In the genomic region with DNA sequence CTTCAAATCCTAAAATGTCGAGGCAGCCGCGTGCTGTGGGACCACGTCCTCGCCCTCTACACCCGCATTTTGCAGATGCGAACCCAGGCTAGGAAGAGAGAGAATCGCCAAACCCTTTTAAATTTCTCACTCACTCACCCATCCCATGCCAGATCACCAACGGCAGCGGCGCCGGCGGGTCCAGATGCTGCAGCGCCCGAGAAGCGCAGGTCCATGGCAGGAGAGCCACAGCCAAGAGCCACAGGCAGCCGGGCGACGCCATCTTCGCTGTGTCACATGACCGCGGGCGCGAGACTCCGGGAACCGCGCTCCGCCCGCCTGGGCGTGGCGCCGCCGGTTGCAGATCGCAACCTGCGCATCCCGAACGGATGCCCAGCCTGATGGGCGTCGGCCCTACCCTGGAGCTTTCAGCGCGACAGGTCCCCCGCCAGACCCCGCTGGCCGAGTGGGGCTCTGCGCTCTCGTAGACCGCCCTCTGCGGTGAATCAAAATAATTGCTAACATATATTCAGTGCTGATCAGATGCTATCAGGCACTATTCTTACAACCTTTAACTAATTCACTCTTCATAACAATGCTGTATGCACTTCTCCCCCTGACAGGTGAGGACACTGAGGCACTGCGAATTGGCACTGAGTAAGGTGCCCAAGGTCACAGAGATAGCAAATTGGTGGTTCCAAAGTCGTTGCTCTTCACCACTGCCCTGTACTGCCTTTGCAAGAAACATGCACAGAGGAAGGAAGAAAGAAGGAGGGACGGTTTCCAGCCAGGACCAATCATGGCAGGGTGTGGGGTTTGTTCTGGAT, we compare ENCODE assay signal across 8 cellular contexts. TPM values are rescaled to one million over a fixed set of nuclear protein-coding genes. Genes with fewer than 3 reads are reported as not detected.
DNase-seq lines count a peak whose midpoint lies in the region; ATAC-seq and TF ChIP-seq lines count a peak whose summit lies in the region.

Gene PPT1, minus strand, starts transcription at position 276 of the 806 bp plus-strand sequence. Its CDS starts 14 bp downstream, at position 262.

- intact Hi-C loops in A673 (cut with micrococcal nuclease; ENCODE audit: unreplicated experiment) (no loop called here), dorsolateral prefrontal cortex (cut with DNase I) (loop anchor here (2.0 to 10.0 kb wide), 6 partner anchors 56 to 308 kb away; partner anchors contain the start of genes CAP1 (in 1 of the 2) and RLF (in 1 of the 2)), lower leg skin (cut with DNase I; ENCODE audit: low total_unique reads) (no loop called here)
- intact Hi-C loops in activated CD4-positive, alpha-beta memory T cell treated with anti-CD3 and anti-CD28 coated beads for 36 hours (cut with micrococcal nuclease) = no loop called here

- DNase-seq in A673 (ENCODE audit: low spot score) (peak; percentile 86), NCI-H526 (lab: John Stamatoyannopoulos, UW) (peak; percentile 73 to 96), dorsolateral prefrontal cortex (peak; percentile 79 to 92 (median 87)), lower leg skin (ENCODE audit: low spot score in 2 of 2) (peak; percentile 63 to 96)
- DNase-seq in activated CD4-positive, alpha-beta memory T cell treated with anti-CD3 and anti-CD28 coated beads for 36 hours = peak; percentile 85
- peak; percentile 66 to 75 for DNase-seq in stimulated activated CD4-positive, alpha-beta T cell treated with anti-CD3 and anti-CD28 coated beads, Interleukin-4, amount 100 ng/mL, for 4 hours

- H3K9me3 Mint-ChIP-seq in activated CD4-positive, alpha-beta memory T cell treated with anti-CD3 and anti-CD28 coated beads for 36 hours = peaks cover 3% of the 10 kb centered on the region

- TF ChIP-seq POLR2A in lower leg skin (IDR thresholded peaks at IDR 0.05) = no peak

- 1% methylated on average over 36 to 51 of the region's 51 CpGs for WGBS in lower leg skin, 2 donors

- H3K9me3 ChIP-seq in A673 (ENCODE audit: low read depth, low read length, poor library complexity, severe bottlenecking) = no peaks in the 10 kb centered on the region

- H3K4me1 Mint-ChIP-seq in activated CD4-positive, alpha-beta memory T cell treated with anti-CD3 and anti-CD28 coated beads for 36 hours (ENCODE audit: low read depth) = peaks cover 34% of the 10 kb centered on the region

- TF ChIP-seq CTCF in A673 (conservative IDR thresholded peaks at IDR 0.05; ENCODE audit: low read depth, low read length) (0 out of 2 replicates have a peak, but pooled peaks have one; percentile 10), dorsolateral prefrontal cortex (IDR thresholded peaks at IDR 0.05 in 54 of 56, conservative IDR thresholded peaks at IDR 0.05 in 2 of 56; ENCODE audit: low read depth in 1 of 56, partially characterized antibody in 56 of 56) (peak in 52 of 56 donors; percentile 7 to 66 (median 40)), lower leg skin (IDR thresholded peaks at IDR 0.05) (no peak)

- POLR2A ChIA-PET in A673 (lab: Charles Lee; ENCODE audit: low non-redundant PET) = no interaction called here
- POLR2A ChIA-PET in activated CD4-positive, alpha-beta memory T cell treated with anti-CD3 and anti-CD28 coated beads for 36 hours (lab: Charles Lee) = no interaction called here

- peak within 1 kb of the TSS; percentile 59 for H3K27ac ChIP-seq in A673 (ENCODE audit: low read depth, low read length, poor library complexity, severe bottlenecking)
- peak within 1 kb of the TSS; percentile 66 to 97 (median 85) for H3K27ac ChIP-seq in dorsolateral prefrontal cortex

- H3K27ac Mint-ChIP-seq in activated CD4-positive, alpha-beta memory T cell treated with anti-CD3 and anti-CD28 coated beads for 36 hours = peak within 1 kb of the TSS; percentile 74

- H3K36me3 Mint-ChIP-seq in activated CD4-positive, alpha-beta memory T cell treated with anti-CD3 and anti-CD28 coated beads for 36 hours = peaks cover 9% of the 10 kb centered on the region

- H3K27me3 ChIP-seq in A673 (replicated peaks; ENCODE audit: insufficient read depth, low read depth, low read length, poor library complexity) = no peaks in the 10 kb centered on the region
- no peaks in the 10 kb centered on the region for H3K27me3 ChIP-seq in dorsolateral prefrontal cortex

- H3K4me3 Mint-ChIP-seq in activated CD4-positive, alpha-beta memory T cell treated with anti-CD3 and anti-CD28 coated beads for 36 hours = peak within 1 kb of the TSS; percentile 81

- no peaks in the 10 kb centered on the region for H3K36me3 ChIP-seq in A673 (ENCODE audit: insufficient read depth, low read length, poor library complexity, severe bottlenecking)

- peaks cover 5% of the 10 kb centered on the region for H3K27me3 Mint-ChIP-seq in activated CD4-positive, alpha-beta memory T cell treated with anti-CD3 and anti-CD28 coated beads for 36 hours

- peaks cover 11% of the 10 kb centered on the region for H3K4me1 ChIP-seq in A673 (ENCODE audit: insufficient read depth, low read length, poor library complexity, severe bottlenecking)

- ATAC-seq in GM18858 (IDR thresholded peaks at IDR 0.05; ENCODE audit: unreplicated experiment) (peak; percentile 60), HG03354 (IDR thresholded peaks at IDR 0.05; ENCODE audit: poor library complexity, severe bottlenecking, unreplicated experiment) (peak; percentile 91)

- H3K4me3 ChIP-seq in A673 (ENCODE audit: low read depth, low read length, poor library complexity, severe bottlenecking) (peak within 1 kb of the TSS; percentile 73), dorsolateral prefrontal cortex (peak within 1 kb of the TSS; percentile 58 to 97 (median 81)), lower leg skin (ENCODE audit: low read depth, poor library complexity, severe bottlenecking) (peak within 1 kb of the TSS; percentile 79)

- CTCF ChIA-PET in A673 (lab: Charles Lee) = no interaction called here
- CTCF ChIA-PET in activated CD4-positive, alpha-beta memory T cell treated with anti-CD3 and anti-CD28 coated beads for 36 hours (lab: Charles Lee) = interaction anchor here (0.6 to 1.0 kb wide), 4 partner anchors 12 to 244 kb away, joined by 3 to 4 read pairs (median 3); no protein-coding TSS in a partner anchor

- BruUV-seq in A673 (replicated peaks; lab: Mats Ljungman, UMichigan) = no TSS peak

RNA-seq across cellular contexts. Expression of gene PPT1, which starts in this region (rescaled TPM):
- 65.7 and 76.3 TPM in 2 replicates for total RNA-seq in A673 (2021)
- 10 to 100 TPM; 67.1 to 67.4 TPM for total RNA-seq in activated CD4-positive, alpha-beta memory T cell treated with anti-CD3 and anti-CD28 coated beads for 36 hours
- 100 to 1,000 TPM in 97 of 120 experiments, 10 to 100 TPM in 23; 72.4 to 166 (median 118) TPM for total RNA-seq in dorsolateral prefrontal cortex
- total RNA-seq in lower leg skin = 10 to 100 TPM; 28.2 to 42.1 (median 37.5) TPM

Comparison
In these comparisons a context has a peak if more than half of its experiments do, and no peak if none do; other contexts are left out.
1. Peak in every context shown above with its lines: DNase-seq, ATAC-seq, H3K4me3 ChIP-seq and H3K27ac ChIP-seq.
2. CTCF ChIP-seq: peak in A673 (single experiment) and dorsolateral prefrontal cortex (52 of 56); none in lower leg skin (0 of 3).
3. intact Hi-C loops: an anchor here in dorsolateral prefrontal cortex (2.0 to 10.0 kb wide); none called in A673, activated CD4-positive, alpha-beta memory T cell treated with anti-CD3 and anti-CD28 coated beads for 36 hours and lower leg skin.